In the genomic region with DNA sequence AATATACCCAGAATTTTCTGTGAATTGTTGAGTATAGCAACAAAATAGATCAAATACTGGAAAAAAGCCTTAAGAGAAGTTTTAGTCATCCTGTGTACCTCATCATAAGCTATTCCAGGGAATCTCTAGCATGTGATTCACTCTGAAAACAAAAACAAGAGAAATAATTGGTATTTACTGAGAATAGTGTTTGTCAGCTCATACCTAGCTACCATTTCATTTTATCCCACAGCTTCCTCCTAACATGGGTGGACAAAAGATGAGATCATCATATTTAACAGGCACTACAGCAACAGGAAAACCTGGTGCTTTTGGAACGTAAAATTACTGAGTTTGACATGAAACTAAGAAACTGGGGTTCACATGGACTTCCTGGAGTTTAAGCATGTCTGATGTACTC, we compare ENCODE assay signal across 29 cellular contexts.
DNase-seq lines count a peak whose midpoint lies in the region; ATAC-seq and TF ChIP-seq lines count a peak whose summit lies in the region.
"Had no signal": no experiment of that assay in that cellular context is flagged by ENCODE, and none has a peak within 500 bp of the region (broad histone marks: within the 10 kb centered on the region; RNA-seq: fewer than 3 reads in every experiment).

No MANE protein-coding gene starts in this region.

- POLR2A ChIA-PET in CD8-positive, alpha-beta T cell (lab: Charles Lee): interaction anchor here (0.6 kb wide), 1 partner anchor 1026 kb away, joined by 3 read pairs; no protein-coding TSS in a partner anchor

- H2AFZ ChIP-seq in GM23338: no peak overlapping the region

- no peak overlapping the region for H3K4me3 Mint-ChIP-seq in CD8-positive, alpha-beta T cell
- no peak overlapping the region for H3K4me3 Mint-ChIP-seq in GM23338
- H3K4me3 Mint-ChIP-seq: activated naive CD4-positive, alpha-beta T cell treated with anti-CD3 and anti-CD28 coated beads for 36 hours; activated T-cell treated with anti-CD3 and anti-CD28 coated beads, Interleukin-2, amount 50 U/mL, for 24 hours; nephron; stimulated activated naive CD8-positive, alpha-beta T cell treated with anti-CD3 and anti-CD28 coated beads, Interleukin-15, Interleukin-2, amounts not matched to agents 100 ng/mL and 50 ng/mL, for 24 hours had no signal

- H3K9me3 Mint-ChIP-seq in CD8-positive, alpha-beta T cell: no peaks in the 10 kb centered on the region
- no peaks in the 10 kb centered on the region for H3K9me3 Mint-ChIP-seq in GM23338
- H3K9me3 Mint-ChIP-seq: activated naive CD4-positive, alpha-beta T cell treated with anti-CD3 and anti-CD28 coated beads for 36 hours; activated T-cell treated with anti-CD3 and anti-CD28 coated beads, Interleukin-2, amount 50 U/mL, for 24 hours; nephron; stimulated activated naive CD8-positive, alpha-beta T cell treated with anti-CD3 and anti-CD28 coated beads, Interleukin-15, Interleukin-2, amounts not matched to agents 100 ng/mL and 50 ng/mL, for 24 hours had no signal

- ATAC-seq in CD8-positive, alpha-beta T cell: no peak
- ATAC-seq in GM23338: no peak
- ATAC-seq: activated CD4-positive, CD25-positive, alpha-beta regulatory T cell treated with anti-CD3 and anti-CD28 coated beads, Interleukin-2, amount 50 U/mL, for 24 hours; GM12878; left lung had no signal

- no peak overlapping the region for H3K4me2 ChIP-seq in GM23338
- H3K4me2 ChIP-seq: BLaER1 had no signal

- H3K27me3 Mint-ChIP-seq in CD8-positive, alpha-beta T cell (ENCODE audit: low read depth): peaks cover 8% of the 10 kb centered on the region
- H3K27me3 Mint-ChIP-seq in GM23338 (ENCODE audit: insufficient read depth, low read depth, poor library complexity): no peaks in the 10 kb centered on the region

- H3K27ac Mint-ChIP-seq in CD8-positive, alpha-beta T cell: no peak overlapping the region
- H3K27ac Mint-ChIP-seq in GM23338: no peak overlapping the region
- H3K27ac Mint-ChIP-seq: activated naive CD4-positive, alpha-beta T cell treated with anti-CD3 and anti-CD28 coated beads for 36 hours; activated T-cell treated with anti-CD3 and anti-CD28 coated beads, Interleukin-2, amount 50 U/mL, for 24 hours; nephron; progenitor cell of endocrine pancreas; stimulated activated naive CD8-positive, alpha-beta T cell treated with anti-CD3 and anti-CD28 coated beads, Interleukin-15, Interleukin-2, amounts not matched to agents 100 ng/mL and 50 ng/mL, for 24 hours had no signal

- H3K4me3 ChIP-seq in SJSA1 (no peak overlapping the region), fibroblast of mammary gland (ENCODE audit: control insufficient read depth, low read depth, low read length) (no peak overlapping the region), GM23338 (no peak overlapping the region)
- no peak overlapping the region for H3K4me3 ChIP-seq in CD8-positive, alpha-beta T cell (ENCODE audit: low read depth, low read length)
- H3K4me3 ChIP-seq: BLaER1, GM12878, left lung, tibial artery had no signal

- no peaks in the 10 kb centered on the region for H3K9me2 ChIP-seq in GM23338 (ENCODE audit: insufficient read depth)

- peaks cover 2% of the 10 kb centered on the region for H3K4me1 Mint-ChIP-seq in CD8-positive, alpha-beta T cell (ENCODE audit: low read depth)
- H3K4me1 Mint-ChIP-seq in GM23338: 0 out of 3 replicates have a peak, but pooled peaks cover under 1% of the 10 kb centered on the region
- H3K4me1 Mint-ChIP-seq: nephron had no signal

- H3K27me3 ChIP-seq in SJSA1 (replicated peaks) (no peaks in the 10 kb centered on the region), GM23338 (ENCODE audit: insufficient read depth) (no peaks in the 10 kb centered on the region)
- H3K27me3 ChIP-seq in CD8-positive, alpha-beta T cell (ENCODE audit: insufficient read depth, low read length): no peaks in the 10 kb centered on the region
- H3K27me3 ChIP-seq: BLaER1, left lung, tibial artery had no signal

- no peaks in the 10 kb centered on the region for H3K36me3 Mint-ChIP-seq in CD8-positive, alpha-beta T cell
- 0 out of 3 replicates have a peak, but pooled peaks cover 5% of the 10 kb centered on the region for H3K36me3 Mint-ChIP-seq in GM23338 (ENCODE audit: low read depth)

- H3K27ac ChIP-seq in SJSA1 (peak overlapping the region; percentile 50), GM23338 (ENCODE audit: low read depth) (no peak overlapping the region)
- H3K27ac ChIP-seq in CD8-positive, alpha-beta T cell (ENCODE audit: low read depth, low read length): no peak overlapping the region
- H3K27ac ChIP-seq: 22Rv1, BLaER1, left lung, tibial artery had no signal

- no peaks in the 10 kb centered on the region for H3F3A ChIP-seq in GM23338 (replicated peaks; ENCODE audit: low read depth)

- H3K9me3 ChIP-seq in SJSA1 (replicated peaks): no peaks in the 10 kb centered on the region
- no peaks in the 10 kb centered on the region for H3K9me3 ChIP-seq in CD8-positive, alpha-beta T cell (ENCODE audit: low read length)
- H3K9me3 ChIP-seq: BLaER1, left lung, tibial artery had no signal

- CTCF ChIA-PET in CD8-positive, alpha-beta T cell (lab: Charles Lee): interaction anchor here (0.7 to 0.8 kb wide), 2 partner anchors 9 to 787 kb away, joined by 3 to 4 read pairs; no protein-coding TSS in a partner anchor

- H3K4me1 ChIP-seq in SJSA1 (replicated peaks) (peaks cover 14% of the 10 kb centered on the region), GM23338 (ENCODE audit: insufficient read depth) (no peaks in the 10 kb centered on the region)
- no peaks in the 10 kb centered on the region for H3K4me1 ChIP-seq in CD8-positive, alpha-beta T cell (ENCODE audit: insufficient read depth, low read length)
- H3K4me1 ChIP-seq: BLaER1, left lung, tibial artery had no signal

- H3K36me3 ChIP-seq in SJSA1 (no peaks in the 10 kb centered on the region), GM23338 (ENCODE audit: insufficient read depth) (no peaks in the 10 kb centered on the region)
- no peaks in the 10 kb centered on the region for H3K36me3 ChIP-seq in CD8-positive, alpha-beta T cell (ENCODE audit: insufficient read depth, low read length)
- H3K36me3 ChIP-seq: BLaER1, left lung, tibial artery had no signal

- no peaks in the 10 kb centered on the region for H4K20me1 ChIP-seq in GM23338 (replicated peaks; ENCODE audit: insufficient read depth)
- H4K20me1 ChIP-seq: BLaER1 had no signal

- TF ChIP-seq CTCF in fibroblast of mammary gland (conservative IDR thresholded peaks at IDR 0.05; ENCODE audit: control insufficient read depth, insufficient read depth, low read depth, low read length) (no peak), GM23338 (conservative IDR thresholded peaks at IDR 0.05; ENCODE audit: low read depth in 2 of 2) (no peak)
- no peak for TF ChIP-seq CTCF in CD8-positive, alpha-beta T cell (IDR thresholded peaks at IDR 0.05)

- DNase-seq in DMS153 (lab: John Stamatoyannopoulos, UW) (peak; percentile 59), DMS153 treated with DMSO at 0.1 percent for 48 hours (lab: John Stamatoyannopoulos, UW; ENCODE audit: unreplicated experiment) (no peak), SJSA1 (ENCODE audit: low read depth in 1 of 2, low spot score in 2 of 2) (peak in 1 of 2 experiments; percentile 45), fibroblast of mammary gland (ENCODE audit: low read depth) (peak; percentile 61), NCI-H510A treated with DMSO at 0.1 percent for 48 hours (lab: John Stamatoyannopoulos, UW) (no peak), GM23338 (ENCODE audit: low spot score) (no peak)
- no peak for DNase-seq in stimulated activated CD4-positive, alpha-beta T cell treated with anti-CD3 and anti-CD28 coated beads, Interleukin-4, amount 100 ng/mL, for 1 hour
- DNase-seq in CD8-positive, alpha-beta T cell: no peak
- DNase-seq: activated naive CD4-positive, alpha-beta T cell treated with anti-CD3 and anti-CD28 coated beads for 36 hours; activated T-cell treated with anti-CD3 and anti-CD28 coated beads, Interleukin-2, amount 50 U/mL, for 24 hours; anterior cingulate cortex; cerebellar nuclear complex; effector memory CD4-positive, alpha-beta T cell; GOT3; KBM-7; left lung; midbrain; NCI-H1930; RPMI8226; small intestine; stimulated activated CD4-positive, alpha-beta T cell treated with anti-CD3 and anti-CD28 coated beads, Interleukin-4, amount 100 ng/mL, for 24 hours; tibial artery had no signal

- no peaks in the 10 kb centered on the region for H3K79me2 ChIP-seq in GM23338 (replicated peaks; ENCODE audit: insufficient read depth)

- intact Hi-C loops in CD8-positive, alpha-beta T cell (cut with DNase I, micrococcal nuclease): loop anchor here (5.0 to 10.0 kb wide), 5 partner anchors 757 to 1656 kb away; a partner anchor contains a TSS

TF ChIP-seq in GM23338, 12 proteins besides CTCF, POLR2A, EP300 and RAD21 (continues in another document):
- TF ChIP-seq POLR2AphosphoS5 (IDR thresholded peaks at IDR 0.05; ENCODE audit: low read depth): no peak
- no peak for TF ChIP-seq ZNF331 (CRISPR knock-in tag; IDR thresholded peaks at IDR 0.05; ENCODE audit: low read depth)
- no peak for TF ChIP-seq JUNB (IDR thresholded peaks at IDR 0.05; ENCODE audit: unreplicated experiment)
- no peak for TF ChIP-seq ZNF114 (CRISPR knock-in tag; IDR thresholded peaks at IDR 0.05)
- no peak for TF ChIP-seq EZH2phosphoT487 (IDR thresholded peaks at IDR 0.05; ENCODE audit: unreplicated experiment)
- TF ChIP-seq, protein P1, sequence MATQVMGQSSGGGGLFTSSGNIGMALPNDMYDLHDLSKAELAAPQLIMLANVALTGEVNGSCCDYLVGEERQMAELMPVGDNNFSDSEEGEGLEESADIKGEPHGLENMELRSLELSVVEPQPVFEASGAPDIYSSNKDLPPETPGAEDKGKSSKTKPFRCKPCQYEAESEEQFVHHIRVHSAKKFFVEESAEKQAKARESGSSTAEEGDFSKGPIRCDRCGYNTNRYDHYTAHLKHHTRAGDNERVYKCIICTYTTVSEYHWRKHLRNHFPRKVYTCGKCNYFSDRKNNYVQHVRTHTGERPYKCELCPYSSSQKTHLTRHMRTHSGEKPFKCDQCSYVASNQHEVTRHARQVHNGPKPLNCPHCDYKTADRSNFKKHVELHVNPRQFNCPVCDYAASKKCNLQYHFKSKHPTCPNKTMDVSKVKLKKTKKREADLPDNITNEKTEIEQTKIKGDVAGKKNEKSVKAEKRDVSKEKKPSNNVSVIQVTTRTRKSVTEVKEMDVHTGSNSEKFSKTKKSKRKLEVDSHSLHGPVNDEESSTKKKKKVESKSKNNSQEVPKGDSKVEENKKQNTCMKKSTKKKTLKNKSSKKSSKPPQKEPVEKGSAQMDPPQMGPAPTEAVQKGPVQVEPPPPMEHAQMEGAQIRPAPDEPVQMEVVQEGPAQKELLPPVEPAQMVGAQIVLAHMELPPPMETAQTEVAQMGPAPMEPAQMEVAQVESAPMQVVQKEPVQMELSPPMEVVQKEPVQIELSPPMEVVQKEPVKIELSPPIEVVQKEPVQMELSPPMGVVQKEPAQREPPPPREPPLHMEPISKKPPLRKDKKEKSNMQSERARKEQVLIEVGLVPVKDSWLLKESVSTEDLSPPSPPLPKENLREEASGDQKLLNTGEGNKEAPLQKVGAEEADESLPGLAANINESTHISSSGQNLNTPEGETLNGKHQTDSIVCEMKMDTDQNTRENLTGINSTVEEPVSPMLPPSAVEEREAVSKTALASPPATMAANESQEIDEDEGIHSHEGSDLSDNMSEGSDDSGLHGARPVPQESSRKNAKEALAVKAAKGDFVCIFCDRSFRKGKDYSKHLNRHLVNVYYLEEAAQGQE (IDR thresholded peaks at IDR 0.05; ENCODE audit: unreplicated experiment): no peak
- no peak for TF ChIP-seq CREB1 (CRISPR knock-in tag; IDR thresholded peaks at IDR 0.05; ENCODE audit: low read depth)

Comparison
In these comparisons a context has a peak if more than half of its experiments do, and no peak if none do; other contexts are left out.
1. DNase-seq: peak in DMS153 (single experiment) and fibroblast of mammary gland (single experiment); none in DMS153 treated with DMSO at 0.1 percent for 48 hours (single experiment), NCI-H510A treated with DMSO at 0.1 percent for 48 hours (single experiment), stimulated activated CD4-positive, alpha-beta T cell treated with anti-CD3 and anti-CD28 coated beads, Interleukin-4, amount 100 ng/mL, for 1 hour (single experiment), CD8-positive, alpha-beta T cell (0 of 7) and GM23338 (single experiment).